Comparison of ENCODE assay signal across 1 cellular context in the genomic region with DNA sequence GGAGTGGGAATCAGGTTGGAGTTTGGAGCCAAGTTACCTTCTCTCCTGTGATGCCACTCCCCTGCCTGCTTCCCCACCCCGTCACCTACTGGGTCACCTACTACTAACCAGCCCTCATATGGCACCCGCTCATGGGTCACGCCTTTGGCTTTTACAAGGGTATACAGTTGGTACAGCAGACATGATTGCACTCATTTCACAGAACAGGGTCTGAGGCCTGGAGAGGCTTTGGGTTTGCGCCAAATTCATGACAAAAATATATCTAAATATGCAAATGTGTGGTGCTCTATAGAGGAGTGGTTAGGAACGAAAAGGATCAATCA.
TF ChIP-seq lines count a peak whose summit lies in the region.

No MANE protein-coding gene starts in this region.

TF ChIP-seq in IMR-90, 13 proteins besides CTCF, POLR2A, EP300 and RAD21:
- TF ChIP-seq MXI1 (IDR thresholded peaks at IDR 0.05; ENCODE audit: borderline replicate concordance, low read depth, low read length) (no peak), RCOR1 (IDR thresholded peaks at IDR 0.05; ENCODE audit: insufficient replicate concordance, low read length) (no peak), MAZ (IDR thresholded peaks at IDR 0.05; ENCODE audit: borderline replicate concordance, low read depth, low read length) (no peak), ELK1 (IDR thresholded peaks at IDR 0.05; ENCODE audit: borderline replicate concordance, low read depth, low read length) (no peak), USF2 (IDR thresholded peaks at IDR 0.05; ENCODE audit: low read depth, low read length) (no peak), NFE2L2 (IDR thresholded peaks at IDR 0.05; ENCODE audit: low read depth, low read length) (no peak)
